26 cellular contexts compared by ENCODE assay signal in genomic region chr1:167002354-167002753, GRCh38. TPM values are rescaled to one million over a fixed set of nuclear protein-coding genes. Genes with fewer than 3 reads are reported as not detected.
"Had no signal": no experiment of that assay in that cellular context is flagged by ENCODE, and none has a peak within 500 bp of the region (broad histone marks: within the 10 kb centered on the region; RNA-seq: fewer than 3 reads in every experiment).

No MANE protein-coding gene starts in this region.

- FAIRE-seq: small intestine, urothelium cell line had no signal

- H3K9ac ChIP-seq: neural progenitor cell, parathyroid adenoma had no signal

- H3K4me2 ChIP-seq: neural progenitor cell had no signal

- H3K27me3 ChIP-seq: neural progenitor cell, ovary, right lobe of liver, sigmoid colon, stomach, tibial artery, vagina had no signal

- ATAC-seq: natural killer cell; psoas muscle; right cardiac atrium; right lobe of liver; stimulated activated effector memory CD8-positive, alpha-beta T cell treated with anti-CD3 and anti-CD28 coated beads, Interleukin-12 subunit alpha, Interleukin-12 subunit beta, amount 100 ng/mL, for 72 hours; stimulated activated naive B cell treated with anti-CD40 and anti-IgM and Interleukin-4, amounts not matched to agents 10 μg/mL and 1 μg/mL and 100 μg/mL, for 72 hours had no signal

- H3K4me1 ChIP-seq: neural progenitor cell, parathyroid adenoma, psoas muscle, right lobe of liver, sigmoid colon, stomach, tibial artery, transverse colon, vagina had no signal

- H3K4me3 ChIP-seq: neural progenitor cell, ovary, psoas muscle, right lobe of liver, sigmoid colon, stomach, tibial artery, transverse colon, vagina had no signal

- H3K27ac ChIP-seq: neural progenitor cell, ovary, parathyroid adenoma, psoas muscle, right lobe of liver, sigmoid colon, stomach, tibial artery, transverse colon, vagina had no signal

- DNase-seq: natural killer cell; occipital lobe; ovary; posterior cingulate gyrus; psoas muscle; right cardiac atrium; right lobe of liver; sigmoid colon; small intestine; stimulated activated CD4-positive, alpha-beta T cell treated with anti-CD3 and anti-CD28 coated beads, Interleukin-15, amount 100 ng/mL, for 24 hours; stimulated activated CD4-positive, alpha-beta T cell treated with anti-CD3 and anti-CD28 coated beads, Interleukin-2, amount 100 ng/mL, for 24 hours; stimulated activated CD4-positive, alpha-beta T cell treated with anti-CD3 and anti-CD28 coated beads, Interleukin-2, amount 100 ng/mL, for 48 hours; stimulated activated CD4-positive, alpha-beta T cell treated with anti-CD3 and anti-CD28 coated beads, Interleukin-4, amount 100 ng/mL, for 24 hours; stimulated activated naive B cell treated with anti-CD40 and anti-IgM and Interleukin-4, amounts not matched to agents 10 μg/mL and 1 μg/mL and 100 μg/mL, for 72 hours; stimulated activated naive CD4-positive, alpha-beta T cell treated with Interleukin-2 at 50 U/mL for 16 hours; stomach; tibial artery; transverse colon had no signal

- H3K9me3 ChIP-seq: ovary, psoas muscle, right lobe of liver, sigmoid colon, transverse colon, vagina had no signal

- H3K79me2 ChIP-seq: parathyroid adenoma had no signal

- H3K36me3 ChIP-seq: neural progenitor cell, ovary, right lobe of liver, sigmoid colon, stomach, tibial artery, transverse colon, vagina had no signal

- H2AFZ ChIP-seq: neural progenitor cell, parathyroid adenoma had no signal

RNA-seq across cellular contexts. Expression of gene MAEL, which starts 13.3 kb away (rescaled TPM):
- total RNA-seq: osteoblast, progenitor cell of endocrine pancreas, psoas muscle, transverse colon, vagina had no signal
- polyA plus RNA-seq: neural cell had no signal
